In genomic region chr4:75723117-75723801, GRCh38 we compare ENCODE assay signal across 8 cellular contexts. TPM values are rescaled to one million over a fixed set of nuclear protein-coding genes. Genes with fewer than 3 reads are reported as not detected.
DNase-seq lines count a peak whose midpoint lies in the region; ATAC-seq and TF ChIP-seq lines count a peak whose summit lies in the region.

No MANE protein-coding gene starts in this region.

- DNase-seq in activated naive CD8-positive, alpha-beta T cell treated with anti-CD3 and anti-CD28 coated beads for 36 hours = peak; percentile 7
- no peak for DNase-seq in Kasumi-1 (lab: John Stamatoyannopoulos, UW)

- no peak for ATAC-seq in stimulated activated memory B cell treated with anti-CD40 and anti-IgM and Interleukin-4, amounts not matched to agents 10 μg/mL and 1 μg/mL and 100 μg/mL, for 72 hours
- ATAC-seq in HG02884 (IDR thresholded peaks at IDR 0.05; ENCODE audit: unreplicated experiment) (no peak), GM19397 (IDR thresholded peaks at IDR 0.05; ENCODE audit: unreplicated experiment) (no peak)

- peaks cover 9% of the 10 kb centered on the region for H3K36me3 Mint-ChIP-seq in activated naive CD8-positive, alpha-beta T cell treated with anti-CD3 and anti-CD28 coated beads for 36 hours
- peaks cover 6% of the 10 kb centered on the region for H3K36me3 Mint-ChIP-seq in stimulated activated memory B cell treated with anti-CD40 and anti-IgM and Interleukin-4, amounts not matched to agents 10 μg/mL and 1 μg/mL and 100 μg/mL, for 72 hours

- H3K27ac Mint-ChIP-seq in activated naive CD8-positive, alpha-beta T cell treated with anti-CD3 and anti-CD28 coated beads for 36 hours = peak overlapping the region; percentile 99
- peak overlapping the region; percentile 99 for H3K27ac Mint-ChIP-seq in stimulated activated memory B cell treated with anti-CD40 and anti-IgM and Interleukin-4, amounts not matched to agents 10 μg/mL and 1 μg/mL and 100 μg/mL, for 72 hours

- H3K27me3 ChIP-seq in HUES6 (ENCODE audit: control insufficient read depth, insufficient read depth, low read length) (no peaks in the 10 kb centered on the region), iPS-20b (ENCODE audit: insufficient read depth, low read length) (no peaks in the 10 kb centered on the region)

- H3K9ac ChIP-seq in HUES6 (ENCODE audit: low read length) (peak overlapping the region; percentile 93), iPS-20b (ENCODE audit: low read depth, low read length) (peak overlapping the region; percentile 98; the same call in 1 of the 2 replicates)

- peaks cover 45% of the 10 kb centered on the region for H3K4me1 Mint-ChIP-seq in activated naive CD8-positive, alpha-beta T cell treated with anti-CD3 and anti-CD28 coated beads for 36 hours
- H3K4me1 Mint-ChIP-seq in stimulated activated memory B cell treated with anti-CD40 and anti-IgM and Interleukin-4, amounts not matched to agents 10 μg/mL and 1 μg/mL and 100 μg/mL, for 72 hours = peaks cover 43% of the 10 kb centered on the region

- peak overlapping the region; percentile 88; the same call in 1 of the 2 replicates for H3K27ac ChIP-seq in C4-2B
- H3K27ac ChIP-seq in HUES6 (ENCODE audit: low read depth, low read length) = no peak overlapping the region
- H3K27ac ChIP-seq in iPS-20b (ENCODE audit: low read length) = peak overlapping the region; percentile 95

- H3K9me3 ChIP-seq in HUES6 (ENCODE audit: control insufficient read depth, insufficient read depth, low read depth, low read length) (no peaks in the 10 kb centered on the region), iPS-20b (ENCODE audit: insufficient read depth, low read depth, low read length) (no peaks in the 10 kb centered on the region)

- TF ChIP-seq CTCF in C4-2B (conservative IDR thresholded peaks at IDR 0.05) = no peak

- H3K27me3 Mint-ChIP-seq in activated naive CD8-positive, alpha-beta T cell treated with anti-CD3 and anti-CD28 coated beads for 36 hours = no peaks in the 10 kb centered on the region
- H3K27me3 Mint-ChIP-seq in stimulated activated memory B cell treated with anti-CD40 and anti-IgM and Interleukin-4, amounts not matched to agents 10 μg/mL and 1 μg/mL and 100 μg/mL, for 72 hours = no peaks in the 10 kb centered on the region

- H3K4me1 ChIP-seq in HUES6 (ENCODE audit: control insufficient read depth, insufficient read depth, low read length) = peaks cover 28% of the 10 kb centered on the region
- peaks cover 27% of the 10 kb centered on the region for H3K4me1 ChIP-seq in iPS-20b (ENCODE audit: insufficient read depth, low read length)

- no peaks in the 10 kb centered on the region for H3K9me3 Mint-ChIP-seq in activated naive CD8-positive, alpha-beta T cell treated with anti-CD3 and anti-CD28 coated beads for 36 hours
- no peaks in the 10 kb centered on the region for H3K9me3 Mint-ChIP-seq in stimulated activated memory B cell treated with anti-CD40 and anti-IgM and Interleukin-4, amounts not matched to agents 10 μg/mL and 1 μg/mL and 100 μg/mL, for 72 hours

- H3K4me3 ChIP-seq in HUES6 (ENCODE audit: low read depth, low read length) (peak overlapping the region; percentile 93), iPS-20b (ENCODE audit: low read length) (peak overlapping the region; percentile 96)

- H3K4me3 Mint-ChIP-seq in activated naive CD8-positive, alpha-beta T cell treated with anti-CD3 and anti-CD28 coated beads for 36 hours = peak overlapping the region; percentile 99
- H3K4me3 Mint-ChIP-seq in stimulated activated memory B cell treated with anti-CD40 and anti-IgM and Interleukin-4, amounts not matched to agents 10 μg/mL and 1 μg/mL and 100 μg/mL, for 72 hours = peak overlapping the region; percentile 99

- H3K36me3 ChIP-seq in HUES6 (ENCODE audit: control insufficient read depth, insufficient read depth, low read length) = 0 out of 2 replicates have a peak, but pooled peaks cover 6% of the 10 kb centered on the region
- peaks cover 19% of the 10 kb centered on the region for H3K36me3 ChIP-seq in iPS-20b (ENCODE audit: insufficient read depth, low read depth, low read length)

RNA-seq across cellular contexts. Expression of gene USO1, which starts 1.1 kb away (rescaled TPM):
- total RNA-seq in activated naive CD8-positive, alpha-beta T cell treated with anti-CD3 and anti-CD28 coated beads for 36 hours = 10 to 100 TPM; 43.7 to 45.7 TPM

RNA-seq across cellular contexts. Expression of gene G3BP2, which starts 50.0 kb away (rescaled TPM):
- total RNA-seq in activated naive CD8-positive, alpha-beta T cell treated with anti-CD3 and anti-CD28 coated beads for 36 hours = 100 to 1,000 TPM; 249 to 251 TPM
